19 cellular contexts compared by ENCODE assay signal in genomic region chr9:110580850-110581249, GRCh38. TPM values are rescaled to one million over a fixed set of nuclear protein-coding genes. Genes with fewer than 3 reads are reported as not detected.
A peak's percentile ranks its signal among the peaks of the same experiment; 100 is the strongest.
DNase-seq lines count a peak whose midpoint lies in the region; ATAC-seq, FAIRE-seq and TF ChIP-seq lines count a peak whose summit lies in the region.
"Had no signal": no experiment of that assay in that cellular context is flagged by ENCODE, and none has a peak within 500 bp of the region (broad histone marks: within the 10 kb centered on the region; RNA-seq: fewer than 3 reads in every experiment).

No MANE protein-coding gene starts in this region.

- H3K4me2 ChIP-seq in astrocyte (ENCODE audit: low read length) = peak overlapping the region; percentile 97
- peak overlapping the region; percentile 82 for H3K4me2 ChIP-seq in osteoblast (ENCODE audit: insufficient read depth, low read length)

- H3K27ac ChIP-seq in astrocyte (ENCODE audit: low read depth, low read length) (no peak overlapping the region), osteoblast (ENCODE audit: low read depth, low read length) (peak overlapping the region; percentile 71), left lung (no peak overlapping the region)
- H3K27ac ChIP-seq: ascending aorta, parathyroid adenoma had no signal

- ATAC-seq in Right ventricle myocardium inferior (no peak), left lung (no peak)
- ATAC-seq: K562; stimulated activated naive CD8-positive, alpha-beta T cell treated with anti-CD3 and anti-CD28 coated beads, Interleukin-15, amount 100 ng/mL, for 72 hours; WTC11 had no signal

- peaks cover 10% of the 10 kb centered on the region for H3K4me1 Mint-ChIP-seq in astrocyte (ENCODE audit: low read depth, unreplicated experiment)
- peaks cover 2% of the 10 kb centered on the region for H3K4me1 Mint-ChIP-seq in activated naive CD8-positive, alpha-beta T cell treated with anti-CD3 and anti-CD28 coated beads for 36 hours

- H3K4me3 ChIP-seq in astrocyte (ENCODE audit: insufficient read depth, low read depth, low read length) (no peak overlapping the region), foreskin fibroblast (ENCODE audit: low read depth in 1 of 2, low read length in 2 of 2) (peak overlapping the region in 1 of 2 donors; percentile 83), osteoblast (ENCODE audit: insufficient read depth, low read length) (peak overlapping the region; percentile 89), left lung (no peak overlapping the region)
- H3K4me3 ChIP-seq: K562 had no signal

- H4K20me1 ChIP-seq in astrocyte (ENCODE audit: insufficient read depth, low read length) (no peaks in the 10 kb centered on the region), osteoblast (ENCODE audit: insufficient read depth, low read length) (no peaks in the 10 kb centered on the region)

- H3K36me3 ChIP-seq in astrocyte (ENCODE audit: insufficient read depth, low read length) (no peaks in the 10 kb centered on the region), osteoblast (ENCODE audit: insufficient read depth, low read length) (no peaks in the 10 kb centered on the region), left lung (no peaks in the 10 kb centered on the region)
- H3K36me3 ChIP-seq: ascending aorta had no signal

- H3K9me3 ChIP-seq in astrocyte (ENCODE audit: insufficient read depth, low read depth, low read length) (no peaks in the 10 kb centered on the region), osteoblast (ENCODE audit: low read depth, low read length) (no peaks in the 10 kb centered on the region), left lung (no peaks in the 10 kb centered on the region)
- H3K9me3 ChIP-seq: ascending aorta had no signal

- no peak for FAIRE-seq in astrocyte (lab: Jason Lieb, UNC)
- FAIRE-seq: K562 had no signal

- no peak overlapping the region for H3K4me3 Mint-ChIP-seq in astrocyte (ENCODE audit: unreplicated experiment)
- H3K4me3 Mint-ChIP-seq in activated naive CD8-positive, alpha-beta T cell treated with anti-CD3 and anti-CD28 coated beads for 36 hours = no peak overlapping the region
- H3K4me3 Mint-ChIP-seq: stimulated activated naive CD8-positive, alpha-beta T cell treated with anti-CD3 and anti-CD28 coated beads, Interleukin-15, amount 100 ng/mL, for 72 hours had no signal

- no peaks in the 10 kb centered on the region for H3K79me2 ChIP-seq in astrocyte (ENCODE audit: insufficient read depth, low read length)
- peaks cover 44% of the 10 kb centered on the region for H3K79me2 ChIP-seq in osteoblast (ENCODE audit: insufficient read depth, low read length)
- H3K79me2 ChIP-seq: parathyroid adenoma had no signal

- intact Hi-C loops in Right ventricle myocardium inferior (cut with DNase I) = loop anchor here (5.0 kb wide), 1 partner anchor 129 kb away; no protein-coding TSS in a partner anchor
- intact Hi-C loops in left lung (cut with DNase I) = no loop called here

- H3K27me3 ChIP-seq in astrocyte (ENCODE audit: insufficient read depth, low read length) (peaks cover 3% of the 10 kb centered on the region), osteoblast (ENCODE audit: insufficient read depth, low read length) (no peaks in the 10 kb centered on the region), left lung (peaks cover 32 to 62% of the 10 kb centered on the region in 2 donors)
- H3K27me3 ChIP-seq: ascending aorta had no signal

- TF ChIP-seq CTCF in astrocyte (IDR thresholded peaks at IDR 0.05; ENCODE audit: insufficient read depth, low read depth, low read length) (no peak), foreskin fibroblast (IDR thresholded peaks at IDR 0.05; ENCODE audit: low read depth, low read length) (no peak), osteoblast (IDR thresholded peaks at IDR 0.05; ENCODE audit: extremely low read depth, low read depth, low read length) (no peak), left lung (IDR thresholded peaks at IDR 0.05) (no peak)

- no peaks in the 10 kb centered on the region for H3K36me3 Mint-ChIP-seq in astrocyte (ENCODE audit: low read depth, unreplicated experiment)
- H3K36me3 Mint-ChIP-seq in activated naive CD8-positive, alpha-beta T cell treated with anti-CD3 and anti-CD28 coated beads for 36 hours = no peaks in the 10 kb centered on the region
- H3K36me3 Mint-ChIP-seq: WTC11 had no signal

- peaks cover 6% of the 10 kb centered on the region for H3K9me3 Mint-ChIP-seq in astrocyte (ENCODE audit: unreplicated experiment)
- peaks cover 5% of the 10 kb centered on the region for H3K9me3 Mint-ChIP-seq in activated naive CD8-positive, alpha-beta T cell treated with anti-CD3 and anti-CD28 coated beads for 36 hours

- H3K4me1 ChIP-seq in astrocyte (ENCODE audit: insufficient read depth, low read length) = peaks cover 10% of the 10 kb centered on the region
- peaks cover 37% of the 10 kb centered on the region for H3K4me1 ChIP-seq in osteoblast (ENCODE audit: insufficient read depth, low read length)
- H3K4me1 ChIP-seq in left lung = peaks cover 0 to 9% of the 10 kb centered on the region in 2 donors
- H3K4me1 ChIP-seq: ascending aorta, parathyroid adenoma had no signal

- H3K27ac Mint-ChIP-seq in astrocyte (ENCODE audit: unreplicated experiment) = no peak overlapping the region
- H3K27ac Mint-ChIP-seq in activated naive CD8-positive, alpha-beta T cell treated with anti-CD3 and anti-CD28 coated beads for 36 hours = no peak overlapping the region
- H3K27ac Mint-ChIP-seq: WTC11 had no signal

- peaks cover 38% of the 10 kb centered on the region for H3K27me3 Mint-ChIP-seq in astrocyte (ENCODE audit: low read depth, unreplicated experiment)
- peaks cover 46% of the 10 kb centered on the region for H3K27me3 Mint-ChIP-seq in activated naive CD8-positive, alpha-beta T cell treated with anti-CD3 and anti-CD28 coated beads for 36 hours

- H2AFZ ChIP-seq in astrocyte (ENCODE audit: low read depth, low read length) (no peak overlapping the region), osteoblast (ENCODE audit: low read length) (no peak overlapping the region)
- H2AFZ ChIP-seq: parathyroid adenoma had no signal

- no peak overlapping the region for H3K9ac ChIP-seq in astrocyte (ENCODE audit: low read length)
- H3K9ac ChIP-seq: parathyroid adenoma had no signal

- DNase-seq in GM03348 (ENCODE audit: low spot score) = peak; percentile 20
- no peak for DNase-seq in astrocyte (ENCODE audit: low read depth)
- DNase-seq in foreskin fibroblast = peak; percentile 33 to 58
- no peak for DNase-seq in osteoblast (ENCODE audit: insufficient read length, low spot score, missing footprints)
- no peak for DNase-seq in activated naive CD4-positive, alpha-beta T cell treated with anti-CD3 and anti-CD28 coated beads, Interleukin-2, amount 50 U/mL, for 16 hours
- DNase-seq in activated naive CD8-positive, alpha-beta T cell treated with anti-CD3 and anti-CD28 coated beads for 36 hours = no peak
- DNase-seq in Right ventricle myocardium inferior (ENCODE audit: missing footprints) = no peak
- no peak for DNase-seq in left lung
- DNase-seq: AML-193; NCI-H1048; NCI-H2107; NCI-H82; stimulated activated naive CD8-positive, alpha-beta T cell treated with anti-CD3 and anti-CD28 coated beads, Interleukin-15, amount 100 ng/mL, for 72 hours had no signal

RNA-seq across cellular contexts. Expression of gene SVEP1, which starts 1.3 kb away (rescaled TPM):
- 1.1 and 1.5 TPM in 2 replicates for total RNA-seq in astrocyte
- 37.6 and 43.0 TPM in 2 replicates for total RNA-seq in osteoblast
- not detected for total RNA-seq in activated naive CD8-positive, alpha-beta T cell treated with anti-CD3 and anti-CD28 coated beads for 36 hours
- 6.4 TPM for total RNA-seq in Right ventricle myocardium inferior
- total RNA-seq in left lung = 10 to 100 TPM; 24.2 to 36.2 TPM
- total RNA-seq: activated CD8-positive, alpha-beta memory T cell treated with anti-CD3 and anti-CD28 coated beads for 36 hours; T-helper 1 cell treated with Interleukin-12 subunit alpha and Interleukin-12 subunit beta and Interleukin-4 antibody, amounts not matched to agents 30 ng/mL and 1 ng/mL, for 36 hours had no signal

Comparison
In these comparisons a context has a peak if more than half of its experiments do, and no peak if none do; other contexts are left out.
1. DNase-seq: peak in GM03348 (single experiment) and foreskin fibroblast (2 of 2); none in astrocyte (single experiment), osteoblast (single experiment), activated naive CD4-positive, alpha-beta T cell treated with anti-CD3 and anti-CD28 coated beads, Interleukin-2, amount 50 U/mL, for 16 hours (single experiment), activated naive CD8-positive, alpha-beta T cell treated with anti-CD3 and anti-CD28 coated beads for 36 hours (single experiment), Right ventricle myocardium inferior (single experiment) and left lung (0 of 2).